ENCODE assay signal across 35 cellular contexts in the genomic region with DNA sequence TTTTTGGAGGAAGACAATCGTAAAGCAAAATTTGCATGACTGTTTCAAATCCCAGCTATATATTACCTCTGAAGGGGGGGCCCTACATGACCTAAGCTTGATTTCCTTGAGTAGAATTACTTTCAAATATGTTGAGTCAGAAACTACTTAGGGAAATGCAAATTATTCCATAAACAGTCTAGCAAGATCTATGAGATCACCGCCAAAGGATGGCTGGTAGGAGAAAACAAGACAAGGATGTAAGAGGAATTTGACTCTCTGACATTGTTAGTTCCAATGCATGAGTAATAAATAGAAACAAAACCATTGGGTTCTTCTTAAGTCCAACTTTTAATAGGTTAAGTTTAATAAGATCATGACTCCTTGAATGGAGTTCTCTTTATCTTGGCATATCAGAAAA.
"Had no signal": no experiment of that assay in that cellular context is flagged by ENCODE, and none has a peak within 500 bp of the region (broad histone marks: within the 10 kb centered on the region; RNA-seq: fewer than 3 reads in every experiment).

No MANE protein-coding gene starts in this region.

- DNase-seq: activated CD4-positive, alpha-beta memory T cell treated with anti-CD3 and anti-CD28 coated beads, Interleukin-2, amount 10 ng/mL, durations not matched to agents 7 days and 5 days; activated CD4-positive, alpha-beta T cell treated with anti-CD3 and anti-CD28 coated beads for 1 hour; activated CD4-positive, alpha-beta T cell treated with anti-CD3 and anti-CD28 coated beads for 48 hours; activated CD4-positive, CD25-positive, alpha-beta regulatory T cell; activated effector memory CD4-positive, alpha-beta T cell treated with anti-CD3 and anti-CD28 coated beads, Interleukin-2, amount 50 U/mL, for 16 hours; activated naive CD4-positive, alpha-beta T cell; activated naive CD4-positive, alpha-beta T cell treated with anti-CD3 and anti-CD28 coated beads, Interleukin-2, amount 50 U/mL, for 16 hours; activated naive CD8-positive, alpha-beta T cell treated with anti-CD3 and anti-CD28 coated beads for 36 hours; activated T-cell treated with anti-CD3 and anti-CD28 coated beads, Interleukin-2, amount 50 U/mL, for 1 hour; activated T-cell treated with anti-CD3 and anti-CD28 coated beads, Interleukin-2, amount 50 U/mL, for 72 hours; amniotic stem cell; aorta; MG63; NCI-H1048; NCI-H1105 treated with DMSO at 0.1 percent for 48 hours; NCI-H1436; NCI-H1694; NCI-H1930; NCI-H2081 treated with DMSO at 0.1 percent for 48 hours; NCI-H510A; NCI-H526; NCI-H748 treated with DMSO at 0.1 percent for 48 hours; NK-92 treated with Interleukin-12 subunit alpha and Interleukin-12 subunit beta, amount 100 ng/mL, for 24 hours; PC-3; Peyer's patch; SIG-M5; SW 1271; T-helper 1 cell; T-helper 2 cell; T-helper 9 cell had no signal

- ATAC-seq: activated T-cell treated with anti-CD3 and anti-CD28 coated beads, Interleukin-2, amount 50 U/mL, for 72 hours; activated T-helper 17 cell treated with anti-CD3 and anti-CD28 coated beads, Interleukin-2, amount 50 U/mL, for 72 hours; K562; PC-3; Right ventricle myocardium inferior had no signal

- H3K4me1 ChIP-seq: Peyer's patch had no signal

- H3K27ac ChIP-seq: Peyer's patch, RWPE1, VCaP had no signal

- FAIRE-seq: K562 had no signal

- H3K36me3 ChIP-seq: MG63, Peyer's patch had no signal

- H3K4me3 ChIP-seq: K562, MG63, Peyer's patch had no signal

- H3K27me3 ChIP-seq: MG63, Peyer's patch had no signal
